ENCODE assay signal across 15 cellular contexts in genomic region chr6:150766201-150766997, GRCh38.
DNase-seq lines count a peak whose midpoint lies in the region; ATAC-seq and TF ChIP-seq lines count a peak whose summit lies in the region.
"Had no signal": no experiment of that assay in that cellular context is flagged by ENCODE, and none has a peak within 500 bp of the region (broad histone marks: within the 10 kb centered on the region; RNA-seq: fewer than 3 reads in every experiment).

No MANE protein-coding gene starts in this region.

- no peak for ATAC-seq in activated B cell treated with CpG ODN at 0.5 μM for 24 hours (ENCODE audit: low read depth)

- peak; percentile 87 for TF ChIP-seq EP300 in Ishikawa (IDR thresholded peaks at IDR 0.05; ENCODE audit: borderline replicate concordance)

- POLR2A ChIA-PET in A673 (lab: Charles Lee; ENCODE audit: low non-redundant PET) (interaction anchor here (0.5 to 0.6 kb wide), 2 partner anchors 11 to 458 kb away, joined by 3 to 7 read pairs; no protein-coding TSS in a partner anchor), activated B cell treated with CpG ODN at 0.5 μM for 24 hours (lab: Charles Lee) (interaction anchor here (1.4 to 2.5 kb wide), 4 partner anchors 20 to 348 kb away, joined by 4 to 18 read pairs (median 6); no protein-coding TSS in a partner anchor)

- H3K4me1 ChIP-seq in A673 (ENCODE audit: insufficient read depth, low read length, poor library complexity, severe bottlenecking) = peaks cover 25% of the 10 kb centered on the region

- H3K4me1 Mint-ChIP-seq in activated B cell treated with CpG ODN at 0.5 μM for 24 hours = peaks cover 57% of the 10 kb centered on the region

- H3K9me3 ChIP-seq in A673 (ENCODE audit: low read depth, low read length, poor library complexity, severe bottlenecking) = no peaks in the 10 kb centered on the region
- H3K9me3 ChIP-seq: SK-N-SH had no signal

- no TSS peak for BruUV-seq in A673 (replicated peaks; lab: Mats Ljungman, UMichigan)

- no peak overlapping the region for H3K4me3 Mint-ChIP-seq in activated B cell treated with CpG ODN at 0.5 μM for 24 hours
- H3K4me3 Mint-ChIP-seq: dendritic cell treated with granulocyte-macrophage colony-stimulating factor and Interleukin-4, amounts not matched to agents 40 ng/mL and 50 ng/mL, for 4 days had no signal

- TF ChIP-seq CTCF in A673 (conservative IDR thresholded peaks at IDR 0.05; ENCODE audit: low read depth, low read length) (no peak), activated B cell treated with CpG ODN at 0.5 μM for 24 hours (IDR thresholded peaks at IDR 0.05) (no peak)

- no peaks in the 10 kb centered on the region for H3K27me3 ChIP-seq in A673 (replicated peaks; ENCODE audit: insufficient read depth, low read depth, low read length, poor library complexity)

- no peaks in the 10 kb centered on the region for H3K9me3 Mint-ChIP-seq in activated B cell treated with CpG ODN at 0.5 μM for 24 hours
- H3K9me3 Mint-ChIP-seq: dendritic cell treated with granulocyte-macrophage colony-stimulating factor and Interleukin-4, amounts not matched to agents 40 ng/mL and 50 ng/mL, for 4 days had no signal

- H3K36me3 ChIP-seq in A673 (ENCODE audit: insufficient read depth, low read length, poor library complexity, severe bottlenecking) = no peaks in the 10 kb centered on the region

- CTCF ChIA-PET in A673 (lab: Charles Lee) (interaction anchor here (0.8 to 0.9 kb wide), 2 partner anchors 49 to 348 kb away, joined by 3 to 6 read pairs; no protein-coding TSS in a partner anchor), activated B cell treated with CpG ODN at 0.5 μM for 24 hours (lab: Charles Lee) (interaction anchor here (1.0 to 1.1 kb wide), 2 partner anchors 25 to 81 kb away, joined by 3 read pairs; no protein-coding TSS in a partner anchor)

- peak; percentile 25; the same call in 1 of the 2 replicates for TF ChIP-seq RAD21 in Ishikawa (IDR thresholded peaks at IDR 0.05; ENCODE audit: low read depth)

- DNase-seq in A673 (ENCODE audit: low spot score) (peak; percentile 64), activated B cell treated with CpG ODN at 0.5 μM for 24 hours (no peak), medulla oblongata (ENCODE audit: extremely low spot score) (peak; percentile 21), cortex of kidney (lab: John Stamatoyannopoulos, UW) (no peak), DMS153 treated with DMSO at 0.1 percent for 48 hours (lab: John Stamatoyannopoulos, UW; ENCODE audit: unreplicated experiment) (no peak), NCI-H146 treated with DMSO at 0.1 percent for 48 hours (lab: John Stamatoyannopoulos, UW; ENCODE audit: unreplicated experiment) (no peak), epidermal melanocyte (ENCODE audit: insufficient read length, low spot score) (no peak)
- DNase-seq: activated CD4-positive, CD25-positive, alpha-beta regulatory T cell; NCI-H69; SK-N-SH; stimulated activated CD4-positive, alpha-beta T cell treated with anti-CD3 and anti-CD28 coated beads, Interleukin-4, amount 100 ng/mL, for 24 hours; stimulated activated naive CD4-positive, alpha-beta T cell had no signal

- H3K36me3 Mint-ChIP-seq in activated B cell treated with CpG ODN at 0.5 μM for 24 hours (ENCODE audit: low read depth) = peaks cover 63% of the 10 kb centered on the region

- no peaks in the 10 kb centered on the region for H3K27me3 Mint-ChIP-seq in activated B cell treated with CpG ODN at 0.5 μM for 24 hours

- intact Hi-C loops in A673 (cut with micrococcal nuclease; ENCODE audit: unreplicated experiment) (no loop called here), activated B cell treated with CpG ODN at 0.5 μM for 24 hours (cut with micrococcal nuclease) (loop anchor here (5.0 kb wide), 1 partner anchor 46 kb away; no protein-coding TSS in a partner anchor)

- no peak overlapping the region for H3K4me3 ChIP-seq in A673 (ENCODE audit: low read depth, low read length, poor library complexity, severe bottlenecking)

- peak overlapping the region; percentile 64 for H3K27ac Mint-ChIP-seq in activated B cell treated with CpG ODN at 0.5 μM for 24 hours
- H3K27ac Mint-ChIP-seq: dendritic cell treated with granulocyte-macrophage colony-stimulating factor and Interleukin-4, amounts not matched to agents 40 ng/mL and 50 ng/mL, for 4 days had no signal

- no peak overlapping the region for H3K27ac ChIP-seq in A673 (ENCODE audit: low read depth, low read length, poor library complexity, severe bottlenecking)
- H3K27ac ChIP-seq: HL-60 had no signal

TF ChIP-seq in Ishikawa, 13 proteins besides CTCF, POLR2A, EP300 and RAD21:
- peak; percentile 68 for TF ChIP-seq YY1 (IDR thresholded peaks at IDR 0.05; ENCODE audit: low read depth)
- TF ChIP-seq TEAD4 (IDR thresholded peaks at IDR 0.05) = peak; percentile 75
- TF ChIP-seq USF1 (IDR thresholded peaks at IDR 0.05) = no peak
- peak; percentile 93 for TF ChIP-seq NFIC (IDR thresholded peaks at IDR 0.05)
- no peak; the same call in 1 of the 2 replicates for TF ChIP-seq CEBPB (IDR thresholded peaks at IDR 0.05)
- TF ChIP-seq CREB1 (IDR thresholded peaks at IDR 0.05; ENCODE audit: low read depth) = no peak
- TF ChIP-seq, protein P1, sequence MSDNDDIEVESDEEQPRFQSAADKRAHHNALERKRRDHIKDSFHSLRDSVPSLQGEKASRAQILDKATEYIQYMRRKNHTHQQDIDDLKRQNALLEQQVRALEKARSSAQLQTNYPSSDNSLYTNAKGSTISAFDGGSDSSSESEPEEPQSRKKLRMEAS (IDR thresholded peaks at IDR 0.05) = peak; percentile 56
- TF ChIP-seq TCF12 (IDR thresholded peaks at IDR 0.05; ENCODE audit: low read depth) = peak; percentile 76
- 0 out of 2 replicates have a peak, but pooled peaks have one; percentile 60 for TF ChIP-seq ZBTB7A (IDR thresholded peaks at IDR 0.05; ENCODE audit: low read depth)
- peak; percentile 63 for TF ChIP-seq EGR1 (IDR thresholded peaks at IDR 0.05)
- no peak for TF ChIP-seq REST (IDR thresholded peaks at IDR 0.05; ENCODE audit: low read depth)
- peak; percentile 26; the same call in 1 of the 2 replicates for TF ChIP-seq TAF1 (IDR thresholded peaks at IDR 0.05; ENCODE audit: low read depth)
- peak; percentile 84 for TF ChIP-seq FOXM1 (IDR thresholded peaks at IDR 0.05; ENCODE audit: borderline replicate concordance, low read depth)

Comparison
In these comparisons a context has a peak if more than half of its experiments do, and no peak if none do; other contexts are left out.
1. DNase-seq: peak in A673 (single experiment) and medulla oblongata (single experiment); none in activated B cell treated with CpG ODN at 0.5 μM for 24 hours (single experiment), cortex of kidney (single experiment), DMS153 treated with DMSO at 0.1 percent for 48 hours (single experiment), NCI-H146 treated with DMSO at 0.1 percent for 48 hours (single experiment) and epidermal melanocyte (single experiment).